Comparison of ENCODE assay signal across 12 cellular contexts in genomic region chr4:78591404-78591803, GRCh38.
"Had no signal": no experiment of that assay in that cellular context is flagged by ENCODE, and none has a peak within 500 bp of the region (broad histone marks: within the 10 kb centered on the region; RNA-seq: fewer than 3 reads in every experiment).

No MANE protein-coding gene starts in this region.

- ATAC-seq: effector memory CD8-positive, alpha-beta T cell; pancreas had no signal

- H3K27me3 ChIP-seq: ascending aorta, cardiac muscle cell, pancreas, transverse colon had no signal

- H3K4me1 ChIP-seq: ascending aorta had no signal

- H3K36me3 ChIP-seq: ascending aorta, cardiac muscle cell, pancreas, transverse colon had no signal

- DNase-seq: activated CD4-positive, alpha-beta T cell treated with anti-CD3 and anti-CD28 coated beads for 1 hour; activated CD4-positive, alpha-beta T cell treated with anti-CD3 and anti-CD28 coated beads, Interleukin-2, amount 50 U/mL, for 48 hours; activated naive CD4-positive, alpha-beta T cell; cortex of kidney; effector memory CD8-positive, alpha-beta T cell; hypothalamus; mesenchymal stem cell; pancreas; transverse colon had no signal

- H3K4me2 ChIP-seq: smooth muscle cell had no signal

- H3K27ac ChIP-seq: ascending aorta, cardiac muscle cell, pancreas had no signal

- H3K9me3 ChIP-seq: ascending aorta, pancreas, transverse colon had no signal

- H3K4me3 ChIP-seq: ascending aorta, cardiac muscle cell, pancreas, smooth muscle cell, transverse colon had no signal
